ENCODE assay signal across 9 cellular contexts in the genomic region with DNA sequence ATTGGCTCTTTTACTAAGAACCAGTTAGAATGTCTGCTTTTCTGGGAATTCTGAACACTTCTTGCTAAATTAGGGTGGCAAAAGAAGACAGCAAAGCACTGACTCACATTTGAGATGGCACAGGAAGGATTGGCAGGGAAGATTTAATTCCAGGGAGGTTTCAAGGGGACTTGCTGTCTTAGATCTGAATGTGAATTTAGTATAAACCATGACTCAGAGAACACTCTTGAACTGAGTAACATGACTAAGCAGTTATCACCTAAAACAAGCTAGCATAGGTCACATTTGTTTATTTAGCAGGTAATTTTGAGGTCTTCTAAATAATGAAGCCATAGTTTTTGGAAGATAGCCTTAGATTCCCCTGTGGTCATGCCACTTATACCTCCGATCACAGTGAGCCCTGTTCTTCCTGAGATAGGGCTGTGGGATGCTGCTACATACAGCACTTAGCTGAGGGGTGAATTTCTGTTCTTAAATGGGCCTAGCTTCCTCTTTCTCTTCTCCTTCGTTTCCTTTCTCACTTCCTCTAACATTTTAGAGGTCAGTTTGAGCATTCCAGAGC.
DNase-seq lines count a peak whose midpoint lies in the region; ATAC-seq and TF ChIP-seq lines count a peak whose summit lies in the region.
"Had no signal": no experiment of that assay in that cellular context is flagged by ENCODE, and none has a peak within 500 bp of the region (broad histone marks: within the 10 kb centered on the region; RNA-seq: fewer than 3 reads in every experiment).

No MANE protein-coding gene starts in this region.

- CTCF ChIA-PET in Caco-2 (lab: Charles Lee) (no interaction called here), activated B cell treated with CpG ODN at 0.5 μM for 24 hours (lab: Charles Lee) (no interaction called here)
- CTCF ChIA-PET in CD4-positive, alpha-beta memory T cell (lab: Charles Lee; ENCODE audit: partially characterized antibody): no interaction called here

- no peak for TF ChIP-seq EP300 in ovary (IDR thresholded peaks at IDR 0.05)

- BruUV-seq in Caco-2 (replicated peaks; lab: Mats Ljungman, UMichigan): no TSS peak

- H3K36me3 ChIP-seq in Caco-2 (ENCODE audit: control insufficient read depth, insufficient read depth, low read length) (no peaks in the 10 kb centered on the region), left lung (no peaks in the 10 kb centered on the region), ovary (no peaks in the 10 kb centered on the region)
- no peaks in the 10 kb centered on the region for H3K36me3 ChIP-seq in CD4-positive, alpha-beta memory T cell (ENCODE audit: insufficient read depth, low read length)

- no peak overlapping the region for H3K4me3 Mint-ChIP-seq in Caco-2 (ENCODE audit: unreplicated experiment)
- no peak overlapping the region for H3K4me3 Mint-ChIP-seq in activated B cell treated with CpG ODN at 0.5 μM for 24 hours
- H3K4me3 Mint-ChIP-seq in CD4-positive, alpha-beta memory T cell: no peak overlapping the region
- H3K4me3 Mint-ChIP-seq: T-helper 1 cell treated with Interleukin-12 subunit alpha and Interleukin-12 subunit beta and Interleukin-4 antibody, amounts not matched to agents 30 μg/mL and 1 μg/mL, for 36 hours had no signal

- POLR2A ChIA-PET in Caco-2 (lab: Charles Lee): no interaction called here
- POLR2A ChIA-PET in activated B cell treated with CpG ODN at 0.5 μM for 24 hours (lab: Charles Lee): interaction anchor here (0.6 kb wide), 1 partner anchor 247 kb away, joined by 3 read pairs; no protein-coding TSS in a partner anchor
- POLR2A ChIA-PET in CD4-positive, alpha-beta memory T cell (lab: Charles Lee; ENCODE audit: partially characterized antibody): no interaction called here

- TF ChIP-seq CTCF in Caco-2 (IDR thresholded peaks at IDR 0.05; ENCODE audit: insufficient read depth in 1 of 2, low read depth in 1 of 2, low read length in 1 of 2, severe bottlenecking in 1 of 2, unreplicated experiment in 1 of 2) (no peak), activated B cell treated with CpG ODN at 0.5 μM for 24 hours (IDR thresholded peaks at IDR 0.05) (no peak), left lung (IDR thresholded peaks at IDR 0.05) (no peak), ovary (IDR thresholded peaks at IDR 0.05) (no peak)

- no peaks in the 10 kb centered on the region for H3K27me3 ChIP-seq in Caco-2 (replicated peaks; ENCODE audit: control insufficient read depth, insufficient read depth, low read length)
- H3K27me3 ChIP-seq in left lung: no peaks in the 10 kb centered on the region
- no peaks in the 10 kb centered on the region for H3K27me3 ChIP-seq in ovary
- H3K27me3 ChIP-seq in CD4-positive, alpha-beta memory T cell (ENCODE audit: insufficient read depth, low read length): no peaks in the 10 kb centered on the region

- H3K9me3 Mint-ChIP-seq in Caco-2 (ENCODE audit: unreplicated experiment) (no peaks in the 10 kb centered on the region), activated B cell treated with CpG ODN at 0.5 μM for 24 hours (no peaks in the 10 kb centered on the region)
- peaks cover 0 to 15% (median 3%) of the 10 kb centered on the region in 8 donors for H3K9me3 Mint-ChIP-seq in CD4-positive, alpha-beta memory T cell

- H3K4me1 Mint-ChIP-seq in Caco-2 (ENCODE audit: low read depth, unreplicated experiment): peaks cover 10% of the 10 kb centered on the region
- peaks cover 14% of the 10 kb centered on the region for H3K4me1 Mint-ChIP-seq in activated B cell treated with CpG ODN at 0.5 μM for 24 hours
- no peaks in the 10 kb centered on the region for H3K4me1 Mint-ChIP-seq in CD4-positive, alpha-beta memory T cell

- H3K27ac ChIP-seq in left lung (peak overlapping the region in 1 of 2 donors; percentile 48), ovary (no peak overlapping the region)
- H3K27ac ChIP-seq in CD4-positive, alpha-beta memory T cell (ENCODE audit: low read depth, low read length): no peak overlapping the region

- H3K27ac Mint-ChIP-seq in Caco-2 (ENCODE audit: unreplicated experiment) (peak overlapping the region; percentile 17), activated B cell treated with CpG ODN at 0.5 μM for 24 hours (no peak overlapping the region)
- no peak overlapping the region for H3K27ac Mint-ChIP-seq in CD4-positive, alpha-beta memory T cell
- H3K27ac Mint-ChIP-seq: T-helper 1 cell treated with Interleukin-12 subunit alpha and Interleukin-12 subunit beta and Interleukin-4 antibody, amounts not matched to agents 30 μg/mL and 1 μg/mL, for 36 hours had no signal

- no peaks in the 10 kb centered on the region for H3K9me3 ChIP-seq in Caco-2
- no peaks in the 10 kb centered on the region for H3K9me3 ChIP-seq in left lung
- H3K9me3 ChIP-seq in ovary: no peaks in the 10 kb centered on the region
- no peaks in the 10 kb centered on the region for H3K9me3 ChIP-seq in CD4-positive, alpha-beta memory T cell (ENCODE audit: control insufficient read depth in 1 of 2, low read length in 2 of 2)

- no peak for TF ChIP-seq POLR2A in ovary (IDR thresholded peaks at IDR 0.05)

- intact Hi-C loops in Caco-2 (cut with micrococcal nuclease; ENCODE audit: unreplicated experiment) (no loop called here), activated B cell treated with CpG ODN at 0.5 μM for 24 hours (cut with micrococcal nuclease) (no loop called here), left lung (cut with DNase I) (no loop called here), ovary (cut with DNase I) (no loop called here)
- intact Hi-C loops in CD4-positive, alpha-beta memory T cell (cut with micrococcal nuclease): no loop called here

- H3K4me3 ChIP-seq in Caco-2 (ENCODE audit: low read depth, low read length) (no peak overlapping the region), left lung (no peak overlapping the region), ovary (no peak overlapping the region)
- no peak overlapping the region for H3K4me3 ChIP-seq in CD4-positive, alpha-beta memory T cell (ENCODE audit: low read length in 2 of 2)

- H3K36me3 Mint-ChIP-seq in Caco-2 (ENCODE audit: insufficient read depth, unreplicated experiment): no peaks in the 10 kb centered on the region
- no peaks in the 10 kb centered on the region for H3K36me3 Mint-ChIP-seq in activated B cell treated with CpG ODN at 0.5 μM for 24 hours (ENCODE audit: low read depth)
- no peaks in the 10 kb centered on the region for H3K36me3 Mint-ChIP-seq in CD4-positive, alpha-beta memory T cell

- peak; percentile 46 for ATAC-seq in HG03103 (IDR thresholded peaks at IDR 0.05; ENCODE audit: low read depth, unreplicated experiment)
- peak; percentile 45 for ATAC-seq in activated B cell treated with CpG ODN at 0.5 μM for 24 hours (ENCODE audit: low read depth)
- ATAC-seq in left lung: peak; percentile 54
- no peak for ATAC-seq in GM21367 (IDR thresholded peaks at IDR 0.05; ENCODE audit: unreplicated experiment)

- no peaks in the 10 kb centered on the region for H3K27me3 Mint-ChIP-seq in Caco-2 (ENCODE audit: insufficient read depth, unreplicated experiment)
- H3K27me3 Mint-ChIP-seq in activated B cell treated with CpG ODN at 0.5 μM for 24 hours: no peaks in the 10 kb centered on the region
- peaks cover 0 to 6% of the 10 kb centered on the region in 2 donors for H3K27me3 Mint-ChIP-seq in CD4-positive, alpha-beta memory T cell

- WGBS in ovary, 3 donors: 67 to 70% (median 69%) methylated on average over 2 of the region's 2 CpGs

- DNase-seq in Caco-2 (no peak), activated B cell treated with CpG ODN at 0.5 μM for 24 hours (no peak), left lung (no peak), ovary (no peak)
- DNase-seq in stimulated activated CD4-positive, alpha-beta T cell treated with anti-CD3 and anti-CD28 coated beads, Interleukin-12 subunit alpha, Interleukin-12 subunit beta, amount 100 ng/mL, for 4 hours: no peak
- DNase-seq in CD4-positive, alpha-beta memory T cell: no peak

- H3K4me1 ChIP-seq in Caco-2 (peaks cover 6% of the 10 kb centered on the region; the same call in 1 of the 2 replicates), left lung (peaks cover 4 to 11% of the 10 kb centered on the region in 2 donors), ovary (ENCODE audit: insufficient read depth) (no peaks in the 10 kb centered on the region)
- no peaks in the 10 kb centered on the region for H3K4me1 ChIP-seq in CD4-positive, alpha-beta memory T cell (ENCODE audit: insufficient read depth, low read length)
